21 cellular contexts compared by ENCODE assay signal in genomic region chr22:34829485-34829884, GRCh38.
DNase-seq lines count a peak whose midpoint lies in the region; ATAC-seq, FAIRE-seq and TF ChIP-seq lines count a peak whose summit lies in the region.
"Had no signal": no experiment of that assay in that cellular context is flagged by ENCODE, and none has a peak within 500 bp of the region (broad histone marks: within the 10 kb centered on the region; RNA-seq: fewer than 3 reads in every experiment).

No MANE protein-coding gene starts in this region.

- H2BK20ac ChIP-seq in IMR-90 (ENCODE audit: low read depth, low read length), result no peak overlapping the region

- no peaks in the 10 kb centered on the region for H3K9me1 ChIP-seq in IMR-90 (ENCODE audit: insufficient read depth, low read length)

- no peaks in the 10 kb centered on the region for H3K36me3 Mint-ChIP-seq in stimulated activated effector memory CD8-positive, alpha-beta T cell treated with anti-CD3 and anti-CD28 coated beads, Interleukin-12 subunit alpha, Interleukin-12 subunit beta, amount 100 ng/mL, for 72 hours
- H3K36me3 Mint-ChIP-seq: CD8-positive, alpha-beta T cell had no signal

- H3K36me3 ChIP-seq in IMR-90 (ENCODE audit: control insufficient read depth, insufficient read depth, low read length) (no peaks in the 10 kb centered on the region), trophoblast cell (ENCODE audit: control insufficient read depth in 1 of 2, insufficient read depth in 2 of 2, low read length in 2 of 2) (no peaks in the 10 kb centered on the region), osteoblast (ENCODE audit: insufficient read depth, low read length) (no peaks in the 10 kb centered on the region)
- H3K36me3 ChIP-seq: BLaER1 treated with 17β-estradiol and CSF1 and Interleukin-3, amounts not matched to agents 10 nM and 100 nM had no signal

- no peaks in the 10 kb centered on the region for H3K4me1 Mint-ChIP-seq in stimulated activated effector memory CD8-positive, alpha-beta T cell treated with anti-CD3 and anti-CD28 coated beads, Interleukin-12 subunit alpha, Interleukin-12 subunit beta, amount 100 ng/mL, for 72 hours
- H3K4me1 Mint-ChIP-seq: B cell had no signal

- H4K5ac ChIP-seq in IMR-90 (ENCODE audit: low read depth, low read length), result no peak overlapping the region

- H3K27me3 ChIP-seq in IMR-90 (ENCODE audit: control insufficient read depth, insufficient read depth, low read length) (no peaks in the 10 kb centered on the region), trophoblast cell (ENCODE audit: insufficient read depth, low read length) (no peaks in the 10 kb centered on the region), osteoblast (ENCODE audit: insufficient read depth, low read length) (no peaks in the 10 kb centered on the region)
- H3K27me3 ChIP-seq: BLaER1 treated with 17β-estradiol and CSF1 and Interleukin-3, amounts not matched to agents 10 nM and 100 nM had no signal

- no peak overlapping the region for H3K27ac Mint-ChIP-seq in stimulated activated effector memory CD8-positive, alpha-beta T cell treated with anti-CD3 and anti-CD28 coated beads, Interleukin-12 subunit alpha, Interleukin-12 subunit beta, amount 100 ng/mL, for 72 hours
- H3K27ac Mint-ChIP-seq: B cell; CD4-positive, alpha-beta T cell; CD8-positive, alpha-beta T cell had no signal

- H4K91ac ChIP-seq in IMR-90 (ENCODE audit: insufficient read depth, low read depth, low read length) (no peak overlapping the region), trophoblast cell (ENCODE audit: low read depth, low read length) (no peak overlapping the region)

- H3K4ac ChIP-seq in IMR-90 (ENCODE audit: low read depth, low read length) (no peak overlapping the region), trophoblast cell (ENCODE audit: low read depth, low read length) (no peak overlapping the region)

- H2BK120ac ChIP-seq in IMR-90 (ENCODE audit: low read depth, low read length) (no peak overlapping the region), trophoblast cell (ENCODE audit: insufficient read depth, low read length, poor library complexity) (no peak overlapping the region)

- H3K4me3 Mint-ChIP-seq in stimulated activated effector memory CD8-positive, alpha-beta T cell treated with anti-CD3 and anti-CD28 coated beads, Interleukin-12 subunit alpha, Interleukin-12 subunit beta, amount 100 ng/mL, for 72 hours, result no peak overlapping the region
- H3K4me3 Mint-ChIP-seq: B cell; CD4-positive, alpha-beta T cell; CD8-positive, alpha-beta T cell had no signal

- H4K20me1 ChIP-seq in IMR-90 (ENCODE audit: insufficient read depth, low read length) (no peaks in the 10 kb centered on the region), osteoblast (ENCODE audit: insufficient read depth, low read length) (no peaks in the 10 kb centered on the region)
- H4K20me1 ChIP-seq: BLaER1 treated with 17β-estradiol and CSF1 and Interleukin-3, amounts not matched to agents 10 nM and 100 nM had no signal

- H3K9me3 Mint-ChIP-seq in stimulated activated effector memory CD8-positive, alpha-beta T cell treated with anti-CD3 and anti-CD28 coated beads, Interleukin-12 subunit alpha, Interleukin-12 subunit beta, amount 100 ng/mL, for 72 hours, result no peaks in the 10 kb centered on the region

- no peak overlapping the region for H3K18ac ChIP-seq in IMR-90 (ENCODE audit: low read depth, low read length)
- H3K18ac ChIP-seq in trophoblast cell (ENCODE audit: low read length), result no peak overlapping the region

- no peak overlapping the region for H2AK5ac ChIP-seq in IMR-90 (ENCODE audit: low read depth, low read length)
- H2AK5ac ChIP-seq in trophoblast cell (ENCODE audit: low read length), result no peak overlapping the region

- no peak overlapping the region for H4K8ac ChIP-seq in IMR-90 (ENCODE audit: low read depth in 2 of 2, low read length in 2 of 2)
- no peak overlapping the region for H4K8ac ChIP-seq in trophoblast cell (ENCODE audit: low read depth, low read length)

- no peaks in the 10 kb centered on the region for H3K4me1 ChIP-seq in A549
- H3K4me1 ChIP-seq in IMR-90 (ENCODE audit: control insufficient read depth, insufficient read depth, low read length), result no peaks in the 10 kb centered on the region
- peaks cover 4 to 6% of the 10 kb centered on the region in 2 experiments for H3K4me1 ChIP-seq in trophoblast cell (ENCODE audit: control insufficient read depth in 1 of 2, insufficient read depth in 2 of 2, low read length in 2 of 2)
- no peaks in the 10 kb centered on the region for H3K4me1 ChIP-seq in osteoblast (ENCODE audit: insufficient read depth, low read length)
- H3K4me1 ChIP-seq: BLaER1 treated with 17β-estradiol and CSF1 and Interleukin-3, amounts not matched to agents 10 nM and 100 nM; Caco-2 had no signal

- TF ChIP-seq EP300 in A549 (IDR thresholded peaks at IDR 0.05), result no peak

- H3K27ac ChIP-seq in A549 (no peak overlapping the region), IMR-90 (ENCODE audit: insufficient read depth, low read length) (no peak overlapping the region), trophoblast cell (ENCODE audit: low read depth, low read length) (no peak overlapping the region), osteoblast (ENCODE audit: low read depth, low read length) (no peak overlapping the region)
- H3K27ac ChIP-seq: BLaER1 treated with 17β-estradiol and CSF1 and Interleukin-3, amounts not matched to agents 10 nM and 100 nM; C4-2B had no signal

- H3K4me2 ChIP-seq in A549 (no peak overlapping the region), IMR-90 (ENCODE audit: low read depth, low read length) (no peak overlapping the region), trophoblast cell (ENCODE audit: low read length) (no peak overlapping the region), osteoblast (ENCODE audit: insufficient read depth, low read length) (no peak overlapping the region)
- H3K4me2 ChIP-seq: BLaER1 treated with 17β-estradiol and CSF1 and Interleukin-3, amounts not matched to agents 10 nM and 100 nM had no signal

- H2BK15ac ChIP-seq in IMR-90 (ENCODE audit: low read depth, low read length), result no peak overlapping the region

- BruUV-seq in IMR-90 (replicated peaks; lab: Mats Ljungman, UMichigan), result no TSS peak

- H3K56ac ChIP-seq in IMR-90 (ENCODE audit: extremely low read depth, insufficient read depth, low read length), result no peak overlapping the region

- no peak for FAIRE-seq in A549 (lab: Jason Lieb, UNC)
- FAIRE-seq: A204.1, D721Med, G401.6, GM12891, GM19239 had no signal

- CTCF ChIA-PET in A549 (lab: Yijun Ruan, JAX) (no interaction called here), IMR-90 (lab: Yijun Ruan, JAX) (no interaction called here)

- H3K79me2 ChIP-seq in trophoblast cell (ENCODE audit: control insufficient read depth, insufficient read depth, low read length, poor library complexity) (no peaks in the 10 kb centered on the region), osteoblast (ENCODE audit: insufficient read depth, low read length) (no peaks in the 10 kb centered on the region)

- dilution Hi-C loops in IMR-90 (cut with HindIII; ENCODE audit: low sequenced_read_pairs, unreplicated experiment), result no loop called here

- DNase-seq in A549 (ENCODE audit: low read depth in 1 of 2, low spot score in 1 of 2) (no peak), IMR-90 (no peak), trophoblast cell (no peak), osteoblast (ENCODE audit: insufficient read length, low spot score, missing footprints) (no peak)
- DNase-seq in stimulated activated effector memory CD8-positive, alpha-beta T cell treated with anti-CD3 and anti-CD28 coated beads, Interleukin-12 subunit alpha, Interleukin-12 subunit beta, amount 100 ng/mL, for 72 hours (ENCODE audit: low spot score in 2 of 2), result no peak
- DNase-seq: 8988T; AML-193; Caco-2; Calu3; CD4-positive, alpha-beta T cell; CD8-positive, alpha-beta T cell; DMS79 treated with DMSO at 0.1 percent for 48 hours; GF-D8 had no signal

- H3K9ac ChIP-seq in IMR-90 (ENCODE audit: low read depth, low read length) (no peak overlapping the region), trophoblast cell (ENCODE audit: low read length) (no peak overlapping the region)
- H3K9ac ChIP-seq: BLaER1 treated with 17β-estradiol and CSF1 and Interleukin-3, amounts not matched to agents 10 nM and 100 nM had no signal

- H3K9me3 ChIP-seq in A549 (no peaks in the 10 kb centered on the region), IMR-90 (ENCODE audit: control insufficient read depth, insufficient read depth, low read length) (peaks cover 27% of the 10 kb centered on the region), trophoblast cell (ENCODE audit: insufficient read depth, low read depth, low read length) (no peaks in the 10 kb centered on the region), osteoblast (ENCODE audit: low read depth, low read length) (no peaks in the 10 kb centered on the region)
- H3K9me3 ChIP-seq: Caco-2 had no signal

- intact Hi-C loops in IMR-90 (cut with micrococcal nuclease), result no loop called here

- H3K79me1 ChIP-seq in IMR-90 (ENCODE audit: low read depth in 1 of 2, low read length in 2 of 2), result no peaks in the 10 kb centered on the region
- H3K79me1 ChIP-seq in trophoblast cell (ENCODE audit: low read length), result peaks cover 3% of the 10 kb centered on the region

- POLR2A ChIA-PET in A549 (lab: Yijun Ruan, JAX) (no interaction called here), IMR-90 (lab: Charles Lee; ENCODE audit: unreplicated experiment) (no interaction called here)

- ATAC-seq in A549 (no peak), IMR-90 (ENCODE audit: low read depth) (no peak)
- no peak for ATAC-seq in stimulated activated effector memory CD8-positive, alpha-beta T cell treated with anti-CD3 and anti-CD28 coated beads, Interleukin-12 subunit alpha, Interleukin-12 subunit beta, amount 100 ng/mL, for 72 hours
- ATAC-seq: CD8-positive, alpha-beta T cell had no signal

- in situ Hi-C loops in IMR-90 (cut with MboI; ENCODE audit: low sequenced_read_pairs), result no loop called here

- H3K4me3 ChIP-seq in A549, result no peak overlapping the region
- no peak overlapping the region for H3K4me3 ChIP-seq in IMR-90 (ENCODE audit: insufficient read depth, low read depth, low read length)
- H3K4me3 ChIP-seq in trophoblast cell (ENCODE audit: low read depth, low read length), result no peak overlapping the region
- H3K4me3 ChIP-seq in osteoblast (ENCODE audit: insufficient read depth, low read length), result no peak overlapping the region
- H3K4me3 ChIP-seq: BLaER1 treated with 17β-estradiol and CSF1 and Interleukin-3, amounts not matched to agents 10 nM and 100 nM had no signal

- TF ChIP-seq POLR2A in A549 (IDR thresholded peaks at IDR 0.05; ENCODE audit: low read length), result no peak
- TF ChIP-seq POLR2A in IMR-90 (IDR thresholded peaks at IDR 0.05; ENCODE audit: low read depth, low read length), result no peak

- H2AK9ac ChIP-seq in IMR-90 (replicated peaks; ENCODE audit: low read depth, low read length, poor library complexity), result no peak overlapping the region

- 5% methylated on average over 2 of the region's 3 CpGs for WGBS in A549 (ENCODE audit: missing lambda C conversion rate)
- WGBS in IMR-90 (ENCODE audit: extremely low coverage in 2 of 2, insufficient read length in 1 of 2), 2 experiments, result 0% methylated on average over 1 of the region's 3 CpGs; no CpG with 5 or more reads in 1 of the 2 experiments
- no CpG with 5 or more reads among the region's 3 CpGs for WGBS in trophoblast cell (ENCODE audit: extremely low coverage, insufficient coverage, insufficient read length)

- TF ChIP-seq CTCF in A549 (IDR thresholded peaks at IDR 0.05), result no peak
- TF ChIP-seq CTCF in IMR-90 (conservative IDR thresholded peaks at IDR 0.05; ENCODE audit: low read depth, low read length), result no peak
- TF ChIP-seq CTCF in osteoblast (IDR thresholded peaks at IDR 0.05; ENCODE audit: extremely low read depth, low read depth, low read length), result no peak

- H3K23ac ChIP-seq in IMR-90 (ENCODE audit: low read depth, low read length), result no peak overlapping the region
- no peak overlapping the region for H3K23ac ChIP-seq in trophoblast cell (ENCODE audit: low read length)

- H3K14ac ChIP-seq in IMR-90 (replicated peaks; ENCODE audit: low read depth, low read length) (no peak overlapping the region), trophoblast cell (ENCODE audit: low read length) (peak overlapping the region; percentile 13)

- no peak overlapping the region for H2AFZ ChIP-seq in IMR-90 (replicated peaks; ENCODE audit: low read length, poor library complexity)
- H2AFZ ChIP-seq in trophoblast cell (ENCODE audit: insufficient read depth, low read length, poor library complexity), result no peak overlapping the region
- H2AFZ ChIP-seq in osteoblast (ENCODE audit: low read length), result no peak overlapping the region

- H2BK12ac ChIP-seq in trophoblast cell (ENCODE audit: low read length), result no peak overlapping the region

- H2BK5ac ChIP-seq in IMR-90 (ENCODE audit: low read depth, low read length, poor library complexity, severe bottlenecking) (no peak overlapping the region), trophoblast cell (ENCODE audit: low read depth, low read length, poor library complexity) (no peak overlapping the region)

- no peak overlapping the region for H4K12ac ChIP-seq in trophoblast cell (ENCODE audit: low read depth, low read length)

- TF ChIP-seq RAD21 in A549 (conservative IDR thresholded peaks at IDR 0.05 in 1 of 2, IDR thresholded peaks at IDR 0.05 in 1 of 2) (no peak), IMR-90 (IDR thresholded peaks at IDR 0.05; ENCODE audit: low read length) (no peak)
